Comparison of ENCODE assay signal across 11 cellular contexts in genomic region chr20:50293244-50294139, GRCh38.
A peak's percentile ranks its signal among the peaks of the same experiment; 100 is the strongest.
DNase-seq lines count a peak whose midpoint lies in the region; ATAC-seq, FAIRE-seq and TF ChIP-seq lines count a peak whose summit lies in the region.
"Had no signal": no experiment of that assay in that cellular context is flagged by ENCODE, and none has a peak within 500 bp of the region (broad histone marks: within the 10 kb centered on the region; RNA-seq: fewer than 3 reads in every experiment).

No MANE protein-coding gene starts in this region.

- POLR2A ChIA-PET in K562 (lab: Yijun Ruan, JAX) (interaction anchor here (0.6 to 1.8 kb wide), 11 partner anchors 10 to 147 kb away, joined by 3 to 10 read pairs (median 4); partner anchors contain the start of gene CEBPB), HepG2 (lab: Yijun Ruan, JAX) (interaction anchor here (0.9 to 7.8 kb wide), 24 partner anchors 10 to 162 kb away, joined by 3 to 178 read pairs (median 6); partner anchors contain the start of gene CEBPB)

- DNase-seq in Calu3 (no peak), K562 (ENCODE audit: extremely low read depth in 1 of 4, low spot score in 3 of 4) (no peak), HepG2 (ENCODE audit: low spot score) (no peak), smooth muscle cell (lab: John Stamatoyannopoulos, UW; ENCODE audit: unreplicated experiment) (no peak), EL (no peak), OCI-M1 (lab: John Stamatoyannopoulos, UW) (no peak), immature natural killer cell (no peak), NAMALWA (ENCODE audit: low spot score) (no peak)
- DNase-seq: activated naive CD4-positive, alpha-beta T cell treated with anti-CD3 and anti-CD28 coated beads, Interleukin-2, amount 50 U/mL, for 16 hours had no signal

- H3K27me3 ChIP-seq in K562 (ENCODE audit: control insufficient read depth in 2 of 2, insufficient read depth in 2 of 2, low read length in 2 of 2) (no peaks in the 10 kb centered on the region), HepG2 (ENCODE audit: control insufficient read depth in 1 of 2, insufficient read depth in 2 of 2, low read length in 2 of 2) (no peaks in the 10 kb centered on the region), smooth muscle cell (ENCODE audit: low read depth) (no peaks in the 10 kb centered on the region)
- H3K27me3 ChIP-seq: BLaER1 had no signal

- no peak for TF ChIP-seq CTCF in Calu3 (IDR thresholded peaks at IDR 0.05; ENCODE audit: unreplicated experiment)
- TF ChIP-seq CTCF in K562 (IDR thresholded peaks at IDR 0.05 in 2 of 3, conservative IDR thresholded peaks at IDR 0.05 in 1 of 3; ENCODE audit: insufficient read depth in 2 of 3, low read depth in 1 of 3, low read length in 3 of 3), result no peak
- TF ChIP-seq CTCF in HepG2 (CRISPR knock-in tag; IDR thresholded peaks at IDR 0.05), result no peak
- TF ChIP-seq CTCF in smooth muscle cell (IDR thresholded peaks at IDR 0.05; ENCODE audit: borderline replicate concordance, insufficient read depth, poor library complexity, severe bottlenecking), result no peak

- peaks cover 7% of the 10 kb centered on the region for H3F3A ChIP-seq in smooth muscle cell (ENCODE audit: low read depth)

- H3K9me1 ChIP-seq in K562 (ENCODE audit: control insufficient read depth, insufficient read depth, low read length), result no peaks in the 10 kb centered on the region

- CTCF ChIA-PET in Calu3 (lab: Charles Lee), result interaction anchor here (0.8 kb wide), 1 partner anchor 15 kb away, joined by 5 read pairs; no protein-coding TSS in a partner anchor
- CTCF ChIA-PET in K562 (lab: Yijun Ruan, JAX; ENCODE audit: low intra/inter-chr PET ratio), result no interaction called here
- CTCF ChIA-PET in HepG2 (lab: Yijun Ruan, JAX; ENCODE audit: low intra/inter-chr PET ratio, low total read pairs), result interaction anchor here (0.5 to 1.5 kb wide), 2 partner anchors 106 to 171 kb away, joined by 3 read pairs; no protein-coding TSS in a partner anchor

- H2AFZ ChIP-seq in K562 (ENCODE audit: low read depth, low read length) (peak overlapping the region; percentile 75), HepG2 (ENCODE audit: low read length) (no peak overlapping the region), smooth muscle cell (ENCODE audit: low read depth) (no peak overlapping the region)

- H3K36me3 ChIP-seq in K562 (ENCODE audit: control insufficient read depth, insufficient read depth, low read length), result no peaks in the 10 kb centered on the region
- no peaks in the 10 kb centered on the region for H3K36me3 ChIP-seq in HepG2 (replicated peaks in 1 of 2; ENCODE audit: control insufficient read depth in 1 of 2, insufficient read depth in 2 of 2, low read length in 2 of 2)
- H3K36me3 ChIP-seq in smooth muscle cell (ENCODE audit: low read depth), result no peaks in the 10 kb centered on the region
- H3K36me3 ChIP-seq: BLaER1 had no signal

- no peak for TF ChIP-seq RAD21 in K562 (CRISPR knock-in tag; conservative IDR thresholded peaks at IDR 0.05 in 1 of 2, IDR thresholded peaks at IDR 0.05 in 1 of 2)
- TF ChIP-seq RAD21 in HepG2 (CRISPR knock-in tag; IDR thresholded peaks at IDR 0.05), result no peak

- intact Hi-C loops in Calu3 (cut with micrococcal nuclease; ENCODE audit: unreplicated experiment) (no loop called here), K562 (cut with micrococcal nuclease) (loop anchor here (5.0 kb wide), 1 partner anchor 101 kb away; the partner anchor contains the start of gene CEBPB), HepG2 (cut with micrococcal nuclease; ENCODE audit: unreplicated experiment) (loop anchor here (2.0 to 5.0 kb wide), 2 partner anchors 15 to 39 kb away; no protein-coding TSS in a partner anchor)

- peaks cover 41% of the 10 kb centered on the region for H3K4me1 Mint-ChIP-seq in Calu3 (ENCODE audit: low read depth, unreplicated experiment)
- peaks cover 14 to 16% of the 10 kb centered on the region in 2 donors for H3K4me1 Mint-ChIP-seq in immature natural killer cell

- no peak for TF ChIP-seq POLR2A in K562 (conservative IDR thresholded peaks at IDR 0.05)
- no peak for TF ChIP-seq POLR2A in HepG2 (IDR thresholded peaks at IDR 0.05; ENCODE audit: insufficient read depth in 1 of 2, low read depth in 2 of 2, low read length in 2 of 2)

- 48% methylated on average over 20 of the region's 22 CpGs for WGBS in K562 (ENCODE audit: insufficient coverage, low coverage, missing lambda C conversion rate)
- 80% methylated on average over 20 of the region's 22 CpGs for WGBS in HepG2 (ENCODE audit: low lambda C conversion rate)
- 92% methylated on average over 22 of the region's 22 CpGs for WGBS in smooth muscle cell (ENCODE audit: low lambda C conversion rate)

- BruUV-seq in Calu3 (replicated peaks; lab: Mats Ljungman, UMichigan) (no TSS peak), K562 (replicated peaks; lab: Mats Ljungman, UMichigan) (no TSS peak), HepG2 (replicated peaks; lab: Mats Ljungman, UMichigan) (TSS peak; percentile 84)

- H3K27ac Mint-ChIP-seq in Calu3 (ENCODE audit: unreplicated experiment), result peak overlapping the region; percentile 29
- H3K27ac Mint-ChIP-seq in immature natural killer cell, result no peak overlapping the region

- H3K4me1 ChIP-seq in K562 (replicated peaks in 1 of 2; ENCODE audit: control insufficient read depth in 2 of 2, insufficient read depth in 2 of 2, low read length in 2 of 2) (peaks cover 42 to 57% of the 10 kb centered on the region in 2 experiments), HepG2 (ENCODE audit: insufficient read depth, low read length) (peaks cover 77% of the 10 kb centered on the region), smooth muscle cell (ENCODE audit: low read depth) (no peaks in the 10 kb centered on the region)

- peak; percentile 59 for FAIRE-seq in K562 (lab: Jason Lieb, UNC)
- no peak for FAIRE-seq in HepG2 (lab: Jason Lieb, UNC)

- in situ Hi-C loops in K562 (cut with MboI) (loop anchor here (5.0 kb wide), 1 partner anchor 169 kb away; no protein-coding TSS in a partner anchor), HepG2 (cut with HindIII; ENCODE audit: extremely low pct_ligation_motif_present, low pct_unique_long_range_greater_than_20kb) (loop anchor here (5.0 kb wide), 1 partner anchor 109 kb away; no protein-coding TSS in a partner anchor)

- H4K20me1 ChIP-seq in K562 (replicated peaks; ENCODE audit: control insufficient read depth, insufficient read depth, low read length) (no peaks in the 10 kb centered on the region), HepG2 (ENCODE audit: insufficient read depth, low read length) (no peaks in the 10 kb centered on the region), smooth muscle cell (ENCODE audit: low read depth) (no peaks in the 10 kb centered on the region)

- no peaks in the 10 kb centered on the region for H3K79me2 ChIP-seq in K562 (ENCODE audit: control insufficient read depth, insufficient read depth, low read length)
- no peaks in the 10 kb centered on the region for H3K79me2 ChIP-seq in HepG2 (ENCODE audit: insufficient read depth, low read length)
- no peaks in the 10 kb centered on the region for H3K79me2 ChIP-seq in smooth muscle cell (ENCODE audit: low read depth)

- ATAC-seq in K562, result no peak
- peak; percentile 2; the same call in 1 of the 3 replicates for ATAC-seq in HepG2

- H3K27me3 Mint-ChIP-seq in Calu3 (ENCODE audit: unreplicated experiment) (no peaks in the 10 kb centered on the region), immature natural killer cell (ENCODE audit: low read depth in 3 of 3) (peaks cover 4 to 10% (median 9%) of the 10 kb centered on the region in 3 donors)

- peak overlapping the region; percentile 62 to 87 for H3K9ac ChIP-seq in K562 (ENCODE audit: insufficient read depth in 1 of 2, low read depth in 2 of 2, low read length in 2 of 2)
- peak overlapping the region; percentile 53 for H3K9ac ChIP-seq in HepG2 (ENCODE audit: insufficient read depth, low read depth, low read length)
- H3K9ac ChIP-seq in smooth muscle cell (ENCODE audit: low read depth), result no peak overlapping the region
- H3K9ac ChIP-seq: BLaER1 had no signal

- H3K4me3 Mint-ChIP-seq in Calu3 (ENCODE audit: low read depth, unreplicated experiment) (no peak overlapping the region), immature natural killer cell (no peak overlapping the region)

- H3K9me3 ChIP-seq in K562 (replicated peaks; ENCODE audit: control insufficient read depth, insufficient read depth, low read depth, low read length) (no peaks in the 10 kb centered on the region), HepG2 (ENCODE audit: low read length) (no peaks in the 10 kb centered on the region), smooth muscle cell (replicated peaks; ENCODE audit: low read depth) (no peaks in the 10 kb centered on the region)
- H3K9me3 ChIP-seq: BLaER1 had no signal

- H3K9me3 Mint-ChIP-seq in Calu3 (ENCODE audit: low read depth, unreplicated experiment) (no peaks in the 10 kb centered on the region), immature natural killer cell (no peaks in the 10 kb centered on the region)

- peak overlapping the region; percentile 75 for H3K4me2 ChIP-seq in K562 (ENCODE audit: insufficient read depth, low read length)
- H3K4me2 ChIP-seq in HepG2 (ENCODE audit: low read depth, low read length), result peak overlapping the region; percentile 54
- H3K4me2 ChIP-seq in smooth muscle cell, result no peak overlapping the region
- H3K4me2 ChIP-seq: BLaER1 had no signal

- H3K4me3 ChIP-seq in K562 (no peak overlapping the region), HepG2 (replicated peaks in 1 of 3; ENCODE audit: insufficient read depth in 1 of 3, low read depth in 2 of 3, low read length in 3 of 3) (0 out of 6 replicates have a peak overlapping the region, but pooled peaks of 1 of the 3 experiments have one; percentile 18), smooth muscle cell (no peak overlapping the region)
- H3K4me3 ChIP-seq: BLaER1, lung had no signal

- H3K36me3 Mint-ChIP-seq in Calu3 (ENCODE audit: insufficient read depth, unreplicated experiment) (peaks cover 5% of the 10 kb centered on the region), immature natural killer cell (no peaks in the 10 kb centered on the region)

- H3K27ac ChIP-seq in K562 (ENCODE audit: extremely low read depth, low read depth, low read length) (peak overlapping the region; percentile 89), HepG2 (ENCODE audit: extremely low read length, insufficient read depth, low read length) (peak overlapping the region; percentile 77), smooth muscle cell (ENCODE audit: low read depth) (peak overlapping the region; percentile 65)
- H3K27ac ChIP-seq: BLaER1 had no signal

- no peak for TF ChIP-seq EP300 in K562 (IDR thresholded peaks at IDR 0.05; ENCODE audit: low read length)
- no peak for TF ChIP-seq EP300 in HepG2 (IDR thresholded peaks at IDR 0.05; ENCODE audit: low read depth in 2 of 2, low read length in 2 of 2)
- TF ChIP-seq EP300 in HepG2 (CRISPR knock-in tag; IDR thresholded peaks at IDR 0.05; ENCODE audit: borderline replicate concordance), result no peak

TF ChIP-seq in HepG2, 621 proteins besides CTCF, POLR2A, EP300 and RAD21 (continues in another document):
- 0 out of 2 replicates have a peak, but pooled peaks have one; percentile 7 for TF ChIP-seq MZF1 (CRISPR knock-in tag; IDR thresholded peaks at IDR 0.05; ENCODE audit: borderline replicate concordance)
- TF ChIP-seq ZBTB38 (CRISPR knock-in tag; IDR thresholded peaks at IDR 0.05), result peak; percentile 96
- 0 out of 2 replicates have a peak, but pooled peaks have one; percentile 49 for TF ChIP-seq ZNF468 (CRISPR knock-in tag; IDR thresholded peaks at IDR 0.05)
- TF ChIP-seq ZKSCAN8 (CRISPR knock-in tag; IDR thresholded peaks at IDR 0.05; ENCODE audit: borderline replicate concordance), result peak; percentile 97
